ENCODE assay signal across 8 cellular contexts in the genomic region with DNA sequence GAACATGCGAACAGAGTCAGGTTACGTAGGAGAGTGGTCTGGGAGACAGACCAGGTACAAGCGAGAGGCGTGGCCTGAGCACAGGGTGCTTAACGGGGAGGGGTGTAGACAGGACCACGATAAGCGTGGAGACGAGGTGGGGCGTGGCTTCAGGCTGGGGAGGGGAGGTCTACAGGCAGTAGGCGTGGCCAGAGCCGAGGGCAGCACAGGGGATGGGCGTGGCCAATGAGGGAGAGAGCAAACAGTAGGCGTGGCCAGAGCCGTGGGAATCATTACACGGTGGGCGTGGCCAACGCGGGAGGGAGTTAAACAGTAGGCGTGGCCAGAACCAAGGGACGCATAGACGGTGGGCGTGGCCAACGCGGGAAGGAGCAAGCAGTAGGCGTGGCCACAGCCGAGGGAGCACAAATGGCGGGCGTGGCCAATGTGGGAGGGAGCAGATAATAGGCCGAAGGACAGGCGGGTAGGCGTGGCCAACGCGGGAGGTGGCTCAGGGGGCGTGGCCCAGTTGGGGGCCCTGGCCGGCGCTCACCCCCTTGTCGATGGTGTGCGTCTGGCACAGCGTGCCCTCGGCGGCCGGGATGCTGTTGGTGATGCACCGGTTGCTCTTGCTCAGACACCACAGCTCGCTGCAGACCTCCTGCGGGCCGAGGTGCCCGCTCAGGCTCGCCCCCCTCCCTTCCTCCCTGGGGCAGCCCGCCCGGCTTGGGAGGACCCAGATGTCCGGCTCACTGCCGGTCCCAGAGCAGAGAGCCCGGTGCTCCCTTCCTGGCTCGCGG. TPM values are rescaled to one million over a fixed set of nuclear protein-coding genes. Genes with fewer than 3 reads are reported as not detected.
DNase-seq lines count a peak whose midpoint lies in the region; ATAC-seq and TF ChIP-seq lines count a peak whose summit lies in the region.

No MANE protein-coding gene starts in this region.

- peaks cover 0 to 34% (median 11%) of the 10 kb centered on the region in 4 donors for H3K4me1 Mint-ChIP-seq in CD4-positive, CD25-positive, alpha-beta regulatory T cell

- TF ChIP-seq POLR2A in esophagus squamous epithelium (IDR thresholded peaks at IDR 0.05) = no peak

- peaks cover 8% of the 10 kb centered on the region for H3K36me3 Mint-ChIP-seq in CD4-positive, CD25-positive, alpha-beta regulatory T cell

- peaks cover 18% of the 10 kb centered on the region for H3K4me1 ChIP-seq in CD4-positive, CD25-positive, alpha-beta regulatory T cell (ENCODE audit: control insufficient read depth, insufficient read depth, low read length, poor library complexity, severe bottlenecking)
- H3K4me1 ChIP-seq in esophagus squamous epithelium (peaks cover 9 to 36% (median 10%) of the 10 kb centered on the region in 3 donors), mucosa of descending colon (ENCODE audit: low read depth) (peaks cover 11% of the 10 kb centered on the region)

- peak overlapping the region in 2 of 3 donors; percentile 79 to 93 for H3K27ac Mint-ChIP-seq in CD4-positive, CD25-positive, alpha-beta regulatory T cell

- H3K4me3 ChIP-seq in CD4-positive, CD25-positive, alpha-beta regulatory T cell (ENCODE audit: low read depth, low read length) = peak overlapping the region; percentile 42
- peak overlapping the region in 3 of 4 donors; percentile 38 to 57 (median 41) for H3K4me3 ChIP-seq in esophagus squamous epithelium
- no peak overlapping the region for H3K4me3 ChIP-seq in mucosa of descending colon

- no peaks in the 10 kb centered on the region for H3K36me3 ChIP-seq in CD4-positive, CD25-positive, alpha-beta regulatory T cell (ENCODE audit: control insufficient read depth, insufficient read depth, low read length)
- peaks cover 0 to 26% (median 0%) of the 10 kb centered on the region in 3 donors for H3K36me3 ChIP-seq in esophagus squamous epithelium
- H3K36me3 ChIP-seq in mucosa of descending colon (ENCODE audit: low read depth) = no peaks in the 10 kb centered on the region

- no peak for TF ChIP-seq CTCF in esophagus squamous epithelium (IDR thresholded peaks at IDR 0.05)
- TF ChIP-seq CTCF in mucosa of descending colon (IDR thresholded peaks at IDR 0.05) = no peak

- intact Hi-C loops in esophagus squamous epithelium (cut with DNase I) (no loop called here), mucosa of descending colon (cut with DNase I, micrococcal nuclease) (no loop called here)

- peak overlapping the region; percentile 68 to 93 (median 80) for H3K4me3 Mint-ChIP-seq in CD4-positive, CD25-positive, alpha-beta regulatory T cell

- peaks cover 0 to 4% of the 10 kb centered on the region in 2 experiments for H3K9me3 ChIP-seq in CD4-positive, CD25-positive, alpha-beta regulatory T cell (ENCODE audit: control insufficient read depth in 2 of 2, low read length in 2 of 2)
- H3K9me3 ChIP-seq in esophagus squamous epithelium = peaks cover 0 to 7% (median 0%) of the 10 kb centered on the region in 3 donors
- peaks cover 12% of the 10 kb centered on the region for H3K9me3 ChIP-seq in mucosa of descending colon

- peaks cover 13% of the 10 kb centered on the region for H3K27me3 Mint-ChIP-seq in CD4-positive, CD25-positive, alpha-beta regulatory T cell

- peak; percentile 71 to 91 (median 88) for DNase-seq in CD4-positive, CD25-positive, alpha-beta regulatory T cell
- peak; percentile 90 for DNase-seq in NCI-H226
- DNase-seq in activated T-cell treated with anti-CD3 and anti-CD28 coated beads for 48 hours (ENCODE audit: low read depth) = peak; percentile 96
- peak; percentile 64 for DNase-seq in esophagus squamous epithelium (lab: John Stamatoyannopoulos, UW)
- peak; percentile 84 to 92 (median 87) for DNase-seq in mucosa of descending colon
- peak; percentile 87 for DNase-seq in stimulated activated CD8-positive, alpha-beta memory T cell treated with anti-CD3 and anti-CD28 coated beads, Interleukin-15, amount 100 ng/mL, for 24 hours (ENCODE audit: low read depth)
- no peak for DNase-seq in GM19238 (ENCODE audit: insufficient read length, low spot score)

- ATAC-seq in CD4-positive, CD25-positive, alpha-beta regulatory T cell (ENCODE audit: low read depth in 2 of 2) = peak; percentile 78 to 83
- ATAC-seq in mucosa of descending colon (peak; percentile 87), HG03457 (IDR thresholded peaks at IDR 0.05; ENCODE audit: unreplicated experiment) (no peak)

- H3K27ac ChIP-seq in CD4-positive, CD25-positive, alpha-beta regulatory T cell (ENCODE audit: insufficient read depth, low read length, poor library complexity, severe bottlenecking) = peak overlapping the region; percentile 41
- peak overlapping the region in 3 of 4 donors; percentile 1 to 53 (median 28) for H3K27ac ChIP-seq in esophagus squamous epithelium

- H3K27me3 ChIP-seq in CD4-positive, CD25-positive, alpha-beta regulatory T cell (ENCODE audit: control insufficient read depth, insufficient read depth, low read length) = no peaks in the 10 kb centered on the region
- peaks cover 0 to 13% (median 0%) of the 10 kb centered on the region in 4 donors for H3K27me3 ChIP-seq in esophagus squamous epithelium

- 5 to 8% methylated on average over 30 to 34 of the region's 55 CpGs for WGBS in esophagus squamous epithelium, 2 donors

- H3K9me3 Mint-ChIP-seq in CD4-positive, CD25-positive, alpha-beta regulatory T cell = peaks cover 0 to 10% (median 0%) of the 10 kb centered on the region in 7 donors

RNA-seq across cellular contexts. Expression of a gene that starts 15.2 kb away (rescaled TPM):
- total RNA-seq in CD4-positive, CD25-positive, alpha-beta regulatory T cell = 289 TPM
- 10 to 100 TPM; 45.3 to 79.3 (median 61.5) TPM for polyA plus RNA-seq in CD4-positive, CD25-positive, alpha-beta regulatory T cell
- total RNA-seq in esophagus squamous epithelium (10 to 100 TPM in 2 of 4 donors, 1 to 10 TPM in 2; 1.6 to 14.3 (median 8.5) TPM), mucosa of descending colon (10 to 100 TPM in 2 of 3 donors, 1 to 10 TPM in 1; 8.5 to 26.5 (median 21.0) TPM)

RNA-seq across cellular contexts. Expression of a gene that starts 18.1 kb away (rescaled TPM):
- 17.9 TPM for total RNA-seq in CD4-positive, CD25-positive, alpha-beta regulatory T cell
- polyA plus RNA-seq in CD4-positive, CD25-positive, alpha-beta regulatory T cell = 1 to 10 TPM in 1 of 4 donors, under 1 TPM in 3; 0.42 to 1.2 (median 0.52) TPM
- total RNA-seq in esophagus squamous epithelium (1 to 10 TPM; 2.0 to 8.8 (median 3.6) TPM), mucosa of descending colon (10 to 100 TPM in 1 of 3 donors, 1 to 10 TPM in 2; 4.6 to 23.5 (median 7.1) TPM)

RNA-seq across cellular contexts. Expression of a gene that starts 38.0 kb away (rescaled TPM):
- not detected for total RNA-seq in CD4-positive, CD25-positive, alpha-beta regulatory T cell
- polyA plus RNA-seq in CD4-positive, CD25-positive, alpha-beta regulatory T cell = not detected
- total RNA-seq in esophagus squamous epithelium (not detected), mucosa of descending colon (not detected)

Comparison
In these comparisons a context has a peak if more than half of its experiments do, and no peak if none do; other contexts are left out.
1. RNA of a gene that starts 15.2 kb away (total RNA-seq): 289 TPM in CD4-positive, CD25-positive, alpha-beta regulatory T cell (single experiment); 8.5 to 26.5 TPM in mucosa of descending colon and 1.6 to 14.3 TPM in esophagus squamous epithelium; every median in the first group is over 10 times any median in the second.